Comparison of ENCODE assay signal across 2 cellular contexts in the genomic region with DNA sequence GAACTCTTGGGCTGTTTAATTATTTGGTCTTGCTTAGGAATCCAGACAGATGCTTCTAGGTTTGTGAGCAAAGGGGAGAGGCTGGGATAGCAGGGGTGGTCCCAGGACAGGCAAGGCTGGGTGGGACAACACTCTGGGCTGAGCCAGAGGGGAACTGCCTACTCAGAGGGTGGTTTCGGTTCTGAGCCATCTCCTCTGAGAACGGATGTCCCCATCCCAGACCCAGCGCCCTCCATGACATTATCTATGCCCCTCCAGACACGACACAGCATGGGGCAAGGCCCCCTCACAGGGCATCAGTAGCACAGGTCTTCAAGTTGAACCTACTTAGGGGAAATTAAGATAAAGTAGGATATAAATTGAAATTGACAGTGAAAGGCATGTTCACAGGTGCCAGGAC.
TF ChIP-seq lines count a peak whose summit lies in the region.

No MANE protein-coding gene starts in this region.

TF ChIP-seq in SK-N-SH, 30 proteins besides CTCF, POLR2A, EP300 and RAD21:
- no peak for TF ChIP-seq RXRA (IDR thresholded peaks at IDR 0.05; ENCODE audit: borderline replicate concordance, low read depth)
- TF ChIP-seq, protein P1, sequence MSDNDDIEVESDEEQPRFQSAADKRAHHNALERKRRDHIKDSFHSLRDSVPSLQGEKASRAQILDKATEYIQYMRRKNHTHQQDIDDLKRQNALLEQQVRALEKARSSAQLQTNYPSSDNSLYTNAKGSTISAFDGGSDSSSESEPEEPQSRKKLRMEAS (IDR thresholded peaks at IDR 0.05; ENCODE audit: low read depth): no peak
- TF ChIP-seq, protein P2, sequence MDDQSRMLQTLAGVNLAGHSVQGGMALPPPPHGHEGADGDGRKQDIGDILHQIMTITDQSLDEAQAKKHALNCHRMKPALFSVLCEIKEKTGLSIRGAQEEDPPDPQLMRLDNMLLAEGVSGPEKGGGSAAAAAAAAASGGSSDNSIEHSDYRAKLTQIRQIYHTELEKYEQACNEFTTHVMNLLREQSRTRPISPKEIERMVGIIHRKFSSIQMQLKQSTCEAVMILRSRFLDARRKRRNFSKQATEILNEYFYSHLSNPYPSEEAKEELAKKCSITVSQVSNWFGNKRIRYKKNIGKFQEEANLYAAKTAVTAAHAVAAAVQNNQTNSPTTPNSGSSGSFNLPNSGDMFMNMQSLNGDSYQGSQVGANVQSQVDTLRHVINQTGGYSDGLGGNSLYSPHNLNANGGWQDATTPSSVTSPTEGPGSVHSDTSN (IDR thresholded peaks at IDR 0.05): no peak
- TF ChIP-seq MXI1 (IDR thresholded peaks at IDR 0.05; ENCODE audit: low read depth, low read length): no peak
- TF ChIP-seq, protein P3, sequence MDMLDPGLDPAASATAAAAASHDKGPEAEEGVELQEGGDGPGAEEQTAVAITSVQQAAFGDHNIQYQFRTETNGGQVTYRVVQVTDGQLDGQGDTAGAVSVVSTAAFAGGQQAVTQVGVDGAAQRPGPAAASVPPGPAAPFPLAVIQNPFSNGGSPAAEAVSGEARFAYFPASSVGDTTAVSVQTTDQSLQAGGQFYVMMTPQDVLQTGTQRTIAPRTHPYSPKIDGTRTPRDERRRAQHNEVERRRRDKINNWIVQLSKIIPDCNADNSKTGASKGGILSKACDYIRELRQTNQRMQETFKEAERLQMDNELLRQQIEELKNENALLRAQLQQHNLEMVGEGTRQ (IDR thresholded peaks at IDR 0.05; ENCODE audit: borderline replicate concordance, low read depth, low read length): no peak
- no peak for TF ChIP-seq CHD2 (IDR thresholded peaks at IDR 0.05; ENCODE audit: low read length, partially characterized antibody)
- TF ChIP-seq FOXM1 (IDR thresholded peaks at IDR 0.05; ENCODE audit: low read depth): no peak
- no peak for TF ChIP-seq FOXJ3 (CRISPR knock-in tag; IDR thresholded peaks at IDR 0.05)
- no peak for TF ChIP-seq NRF1 (IDR thresholded peaks at IDR 0.05; ENCODE audit: low read depth, low read length)
- TF ChIP-seq POLR2AphosphoS5 (IDR thresholded peaks at IDR 0.05; ENCODE audit: low read depth, low read length): no peak

TF ChIP-seq in SK-N-SH treated with all-trans-retinoic acid at 6 μM for 48 hours, 23 proteins besides CTCF, POLR2A, EP300 and RAD21:
- TF ChIP-seq CSDC2 (CRISPR knock-in tag; IDR thresholded peaks at IDR 0.05): no peak
- TF ChIP-seq, protein P4, sequence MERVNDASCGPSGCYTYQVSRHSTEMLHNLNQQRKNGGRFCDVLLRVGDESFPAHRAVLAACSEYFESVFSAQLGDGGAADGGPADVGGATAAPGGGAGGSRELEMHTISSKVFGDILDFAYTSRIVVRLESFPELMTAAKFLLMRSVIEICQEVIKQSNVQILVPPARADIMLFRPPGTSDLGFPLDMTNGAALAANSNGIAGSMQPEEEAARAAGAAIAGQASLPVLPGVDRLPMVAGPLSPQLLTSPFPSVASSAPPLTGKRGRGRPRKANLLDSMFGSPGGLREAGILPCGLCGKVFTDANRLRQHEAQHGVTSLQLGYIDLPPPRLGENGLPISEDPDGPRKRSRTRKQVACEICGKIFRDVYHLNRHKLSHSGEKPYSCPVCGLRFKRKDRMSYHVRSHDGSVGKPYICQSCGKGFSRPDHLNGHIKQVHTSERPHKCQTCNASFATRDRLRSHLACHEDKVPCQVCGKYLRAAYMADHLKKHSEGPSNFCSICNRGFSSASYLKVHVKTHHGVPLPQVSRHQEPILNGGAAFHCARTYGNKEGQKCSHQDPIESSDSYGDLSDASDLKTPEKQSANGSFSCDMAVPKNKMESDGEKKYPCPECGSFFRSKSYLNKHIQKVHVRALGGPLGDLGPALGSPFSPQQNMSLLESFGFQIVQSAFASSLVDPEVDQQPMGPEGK (CRISPR knock-in tag; IDR thresholded peaks at IDR 0.05; ENCODE audit: borderline replicate concordance): no peak
- no peak for TF ChIP-seq ZNF8 (CRISPR knock-in tag; IDR thresholded peaks at IDR 0.05)
- no peak for TF ChIP-seq SNAI2 (CRISPR knock-in tag; IDR thresholded peaks at IDR 0.05)
- TF ChIP-seq, protein P5, sequence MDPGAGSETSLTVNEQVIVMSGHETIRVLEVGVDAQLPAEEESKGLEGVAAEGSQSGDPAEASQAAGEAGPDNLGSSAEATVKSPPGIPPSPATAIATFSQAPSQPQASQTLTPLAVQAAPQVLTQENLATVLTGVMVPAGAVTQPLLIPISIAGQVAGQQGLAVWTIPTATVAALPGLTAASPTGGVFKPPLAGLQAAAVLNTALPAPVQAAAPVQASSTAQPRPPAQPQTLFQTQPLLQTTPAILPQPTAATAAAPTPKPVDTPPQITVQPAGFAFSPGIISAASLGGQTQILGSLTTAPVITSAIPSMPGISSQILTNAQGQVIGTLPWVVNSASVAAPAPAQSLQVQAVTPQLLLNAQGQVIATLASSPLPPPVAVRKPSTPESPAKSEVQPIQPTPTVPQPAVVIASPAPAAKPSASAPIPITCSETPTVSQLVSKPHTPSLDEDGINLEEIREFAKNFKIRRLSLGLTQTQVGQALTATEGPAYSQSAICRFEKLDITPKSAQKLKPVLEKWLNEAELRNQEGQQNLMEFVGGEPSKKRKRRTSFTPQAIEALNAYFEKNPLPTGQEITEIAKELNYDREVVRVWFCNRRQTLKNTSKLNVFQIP (CRISPR knock-in tag; IDR thresholded peaks at IDR 0.05; ENCODE audit: borderline replicate concordance, low read depth): no peak
